ENCODE assay signal across 31 cellular contexts in genomic region chr17:41483991-41484826, GRCh38. TPM values are rescaled to one million over a fixed set of nuclear protein-coding genes. Genes with fewer than 3 reads are reported as not detected.
DNase-seq lines count a peak whose midpoint lies in the region; ATAC-seq, FAIRE-seq and TF ChIP-seq lines count a peak whose summit lies in the region.
"Had no signal": no experiment of that assay in that cellular context is flagged by ENCODE, and none has a peak within 500 bp of the region (broad histone marks: within the 10 kb centered on the region; RNA-seq: fewer than 3 reads in every experiment).

No MANE protein-coding gene starts in this region.

- BruUV-seq in K562 (replicated peaks; lab: Mats Ljungman, UMichigan): no TSS peak

- H3K18ac ChIP-seq in mesendoderm (ENCODE audit: low read length): no peak overlapping the region
- H3K18ac ChIP-seq in neuronal stem cell (ENCODE audit: low read length): no peak overlapping the region

- H2BK12ac ChIP-seq in neuronal stem cell (ENCODE audit: low read length): no peak overlapping the region

- peaks cover 10 to 49% of the 10 kb centered on the region in 2 experiments; a peak in 3 of 5 replicates for H3K27me3 ChIP-seq in K562 (ENCODE audit: control insufficient read depth in 2 of 2, insufficient read depth in 2 of 2, low read length in 2 of 2)
- H3K27me3 ChIP-seq in mesendoderm (ENCODE audit: insufficient read depth, low read length, poor library complexity): no peaks in the 10 kb centered on the region
- peaks cover 0 to 17% (median 0%) of the 10 kb centered on the region in 3 experiments for H3K27me3 ChIP-seq in neuronal stem cell (ENCODE audit: control insufficient read depth in 3 of 3, insufficient read depth in 3 of 3, low read depth in 1 of 3, low read length in 3 of 3)
- H3K27me3 ChIP-seq: BLaER1, body of pancreas, gastrocnemius medialis had no signal

- CTCF ChIA-PET in K562 (lab: Yijun Ruan, JAX; ENCODE audit: low intra/inter-chr PET ratio): interaction anchor here (0.8 kb wide), 1 partner anchor 65 kb away, joined by 3 read pairs; no protein-coding TSS in a partner anchor

- H2BK120ac ChIP-seq in mesendoderm (ENCODE audit: low read depth, low read length) (no peak overlapping the region), neuronal stem cell (ENCODE audit: low read depth, low read length) (no peak overlapping the region)

- no peak for TF ChIP-seq EP300 in K562 (IDR thresholded peaks at IDR 0.05; ENCODE audit: low read length)

- FAIRE-seq in K562 (lab: Jason Lieb, UNC): peak; percentile 72
- FAIRE-seq: GM12891, keratinocyte had no signal

- DNase-seq in A172 (ENCODE audit: low spot score): peak; percentile 85
- DNase-seq in LNCaP clone FGC (ENCODE audit: low read depth): peak; percentile 33
- peak in 3 of 4 experiments; percentile 20 to 30 (median 23) for DNase-seq in K562 (ENCODE audit: extremely low read depth in 1 of 4, low spot score in 3 of 4)
- peak; percentile 48 for DNase-seq in mesendoderm
- no peak for DNase-seq in neuronal stem cell (ENCODE audit: low spot score)
- DNase-seq in SHP77 (lab: John Stamatoyannopoulos, UW): no peak
- no peak for DNase-seq in HK-2 (ENCODE audit: unreplicated experiment)
- DNase-seq: activated CD4-positive, alpha-beta T cell treated with anti-CD3 and anti-CD28 coated beads for 1 hour; activated CD8-positive, alpha-beta T cell treated with anti-CD3 and anti-CD28 coated beads, Interleukin-2, amount 10 ng/mL, durations not matched to agents 7 days and 5 days; activated T-cell treated with anti-CD3 and anti-CD28 coated beads for 4 hours; body of pancreas; COR-L47; DND-41; effector CD8-positive, alpha-beta T cell; gastrocnemius medialis; Karpas-422; NCI-H1105; NCI-H2081; psoas muscle; SIG-M5; T-cell; upper lobe of right lung had no signal

- ATAC-seq in K562: peak; percentile 47
- no peak for ATAC-seq in HG03520 (IDR thresholded peaks at IDR 0.05; ENCODE audit: unreplicated experiment)
- ATAC-seq: activated CD8-positive, alpha-beta T cell treated with anti-CD3 and anti-CD28 coated beads, Interleukin-2, amount 10 ng/mL, durations not matched to agents 7 days and 5 days; body of pancreas; esophagus mucosa; gastrocnemius medialis; T-cell; upper lobe of right lung had no signal

- H3K9me1 ChIP-seq in K562 (ENCODE audit: control insufficient read depth, insufficient read depth, low read length): no peaks in the 10 kb centered on the region

- H3K4me1 ChIP-seq in K562 (replicated peaks in 1 of 2; ENCODE audit: control insufficient read depth in 2 of 2, insufficient read depth in 2 of 2, low read length in 2 of 2): peaks cover 9 to 19% of the 10 kb centered on the region in 2 experiments; a peak in 4 of 5 replicates
- peaks cover 7% of the 10 kb centered on the region for H3K4me1 ChIP-seq in mesendoderm (ENCODE audit: control insufficient read depth, low read depth, low read length)
- H3K4me1 ChIP-seq in neuronal stem cell (ENCODE audit: control insufficient read depth in 2 of 2, insufficient read depth in 1 of 2, low read depth in 1 of 2, low read length in 2 of 2): peaks cover 0 to 5% of the 10 kb centered on the region in 2 donors
- H3K4me1 ChIP-seq: body of pancreas, gastrocnemius medialis, psoas muscle, upper lobe of right lung had no signal

- H2BK5ac ChIP-seq in mesendoderm (ENCODE audit: low read length) (no peak overlapping the region), neuronal stem cell (ENCODE audit: low read length) (no peak overlapping the region)

- TF ChIP-seq CTCF in LNCaP clone FGC (IDR thresholded peaks at IDR 0.05; ENCODE audit: control insufficient read depth, extremely low read depth, insufficient read depth) (no peak), K562 (IDR thresholded peaks at IDR 0.05 in 2 of 3, conservative IDR thresholded peaks at IDR 0.05 in 1 of 3; ENCODE audit: insufficient read depth in 2 of 3, low read depth in 1 of 3, low read length in 3 of 3) (no peak)

- H3K9ac ChIP-seq in K562 (ENCODE audit: insufficient read depth in 1 of 2, low read depth in 2 of 2, low read length in 2 of 2): peak overlapping the region in 1 of 2 experiments; percentile 54; a peak in 2 of 4 replicates
- no peak overlapping the region for H3K9ac ChIP-seq in mesendoderm (ENCODE audit: low read length)
- no peak overlapping the region for H3K9ac ChIP-seq in neuronal stem cell (ENCODE audit: low read depth, low read length, poor library complexity)
- H3K9ac ChIP-seq: BLaER1 had no signal

- WGBS in K562 (ENCODE audit: insufficient coverage, low coverage, missing lambda C conversion rate): under 1% methylated on average over 7 of the region's 7 CpGs
- WGBS in mesendoderm (ENCODE audit: extremely low coverage, insufficient coverage, low lambda C conversion rate): no CpG with 5 or more reads among the region's 7 CpGs
- WGBS in neuronal stem cell (ENCODE audit: extremely low coverage in 2 of 2, insufficient read length in 2 of 2, insufficient replicate concordance in 1 of 2), 2 donors: no CpG with 5 or more reads among the region's 7 CpGs

- POLR2A ChIA-PET in K562 (lab: Yijun Ruan, JAX): interaction anchor here (1.0 to 2.3 kb wide), 3 partner anchors 21 to 65 kb away, joined by 3 to 6 read pairs (median 4); partner anchors contain the start of gene KRT19

- H3K4me2 ChIP-seq in K562 (ENCODE audit: insufficient read depth, low read length): no peak overlapping the region
- H3K4me2 ChIP-seq in mesendoderm (ENCODE audit: low read length): no peak overlapping the region
- H3K4me2 ChIP-seq in neuronal stem cell (ENCODE audit: insufficient read depth, low read length, poor library complexity, severe bottlenecking): no peak overlapping the region
- H3K4me2 ChIP-seq: BLaER1 had no signal

- intact Hi-C loops in K562 (cut with micrococcal nuclease): loop anchor here (10.0 kb wide), 1 partner anchor 181 kb away; no protein-coding TSS in a partner anchor

- H3K4ac ChIP-seq in mesendoderm (ENCODE audit: low read depth, low read length) (no peak overlapping the region), neuronal stem cell (ENCODE audit: low read length) (no peak overlapping the region)

- H3K36me3 ChIP-seq in K562 (ENCODE audit: control insufficient read depth, insufficient read depth, low read length): no peaks in the 10 kb centered on the region
- no peaks in the 10 kb centered on the region for H3K36me3 ChIP-seq in mesendoderm (ENCODE audit: control insufficient read depth, insufficient read depth, low read length)
- no peaks in the 10 kb centered on the region for H3K36me3 ChIP-seq in neuronal stem cell (replicated peaks in 1 of 2; ENCODE audit: control insufficient read depth in 2 of 2, insufficient read depth in 2 of 2, low read length in 2 of 2)
- H3K36me3 ChIP-seq: BLaER1, gastrocnemius medialis, upper lobe of right lung had no signal

- peak overlapping the region; percentile 37 for H3K56ac ChIP-seq in mesendoderm (ENCODE audit: low read length)

- no peak overlapping the region for H3K23ac ChIP-seq in mesendoderm (ENCODE audit: low read length)
- no peak overlapping the region for H3K23ac ChIP-seq in neuronal stem cell (ENCODE audit: low read depth, low read length, poor library complexity)

- H3K27ac ChIP-seq in K562 (ENCODE audit: extremely low read depth, low read depth, low read length) (no peak overlapping the region), mesendoderm (ENCODE audit: low read depth, low read length) (no peak overlapping the region), neuronal stem cell (replicated peaks; ENCODE audit: low read length) (no peak overlapping the region)
- H3K27ac ChIP-seq: BLaER1, body of pancreas, gastrocnemius medialis, psoas muscle, upper lobe of right lung had no signal

- H4K91ac ChIP-seq in neuronal stem cell (ENCODE audit: low read depth, low read length, poor library complexity): no peak overlapping the region

- no peak for TF ChIP-seq POLR2A in K562 (conservative IDR thresholded peaks at IDR 0.05)

- H2BK15ac ChIP-seq in mesendoderm (replicated peaks; ENCODE audit: low read depth) (no peak overlapping the region), neuronal stem cell (ENCODE audit: low read length) (no peak overlapping the region)

- H4K5ac ChIP-seq in mesendoderm (ENCODE audit: low read length): no peak overlapping the region

- no peak overlapping the region for H2AK5ac ChIP-seq in mesendoderm (ENCODE audit: low read length)
- H2AK5ac ChIP-seq in neuronal stem cell (ENCODE audit: low read depth, low read length): no peak overlapping the region

- peaks cover 12% of the 10 kb centered on the region for H4K20me1 ChIP-seq in K562 (replicated peaks; ENCODE audit: control insufficient read depth, insufficient read depth, low read length)
- H4K20me1 ChIP-seq: BLaER1 had no signal

- H4K8ac ChIP-seq in mesendoderm (ENCODE audit: low read depth, low read length) (no peak overlapping the region), neuronal stem cell (ENCODE audit: low read depth, low read length) (no peak overlapping the region)

- no peaks in the 10 kb centered on the region for H3K79me1 ChIP-seq in mesendoderm (ENCODE audit: low read length)
- no peaks in the 10 kb centered on the region for H3K79me1 ChIP-seq in neuronal stem cell (ENCODE audit: low read depth, low read length)

- H3K79me2 ChIP-seq in K562 (ENCODE audit: control insufficient read depth, insufficient read depth, low read length) (no peaks in the 10 kb centered on the region), mesendoderm (ENCODE audit: control insufficient read depth, insufficient read depth, low read length) (no peaks in the 10 kb centered on the region)

- no peak overlapping the region for H3K14ac ChIP-seq in neuronal stem cell (ENCODE audit: low read length)

- TF ChIP-seq RAD21 in K562 (CRISPR knock-in tag; conservative IDR thresholded peaks at IDR 0.05 in 1 of 2, IDR thresholded peaks at IDR 0.05 in 1 of 2): no peak

- in situ Hi-C loops in K562 (cut with MboI): no loop called here

- H3K4me3 ChIP-seq in LNCaP clone FGC (ENCODE audit: low read depth, low read length): no peak overlapping the region
- no peak overlapping the region for H3K4me3 ChIP-seq in K562
- no peak overlapping the region for H3K4me3 ChIP-seq in mesendoderm (ENCODE audit: low read length)
- no peak overlapping the region for H3K4me3 ChIP-seq in neuronal stem cell (ENCODE audit: low read length in 2 of 2)
- H3K4me3 ChIP-seq: BLaER1, body of pancreas, gastrocnemius medialis, lung, psoas muscle, upper lobe of right lung had no signal

- no peak overlapping the region for H2AFZ ChIP-seq in K562 (ENCODE audit: low read depth, low read length)
- H2AFZ ChIP-seq in neuronal stem cell (ENCODE audit: low read length): no peak overlapping the region

- H3K9me3 ChIP-seq in K562 (replicated peaks; ENCODE audit: control insufficient read depth, insufficient read depth, low read depth, low read length) (no peaks in the 10 kb centered on the region), neuronal stem cell (replicated peaks in 1 of 2; ENCODE audit: control insufficient read depth in 2 of 2, insufficient read depth in 1 of 2, low read depth in 1 of 2, low read length in 2 of 2) (no peaks in the 10 kb centered on the region)
- H3K9me3 ChIP-seq: BLaER1, body of pancreas, gastrocnemius medialis, psoas muscle, upper lobe of right lung had no signal

RNA-seq across cellular contexts. Expression of gene KRT35, which starts 3.3 kb away (rescaled TPM):
- total RNA-seq in A172 (2014; rRNA removed; shearing (Covaris generic)): not detected in 2 replicates
- total RNA-seq in K562 (2011; cell fraction: chromatin; rRNA removed; ENCODE audit: low replicate concordance): not detected in 2 replicates
- total RNA-seq in K562 (2011; cell fraction: nucleolus; rRNA removed): not detected in 2 replicates
- not detected in 2 replicates for total RNA-seq in K562 (2011; cell fraction: nucleoplasm; rRNA removed)
- total RNA-seq in K562 (2014; rRNA removed): not detected in 2 replicates
- not detected in 2 replicates for total RNA-seq in K562 (2014; rRNA removed; fragmentation: Illumina TruSeq; extraction: Trizol)
- not detected in 2 replicates for total RNA-seq in K562 (2015; rRNA removed; fragmentation: Illumina TruSeq; extraction: Trizol)
- total RNA-seq in K562 (2021): not detected in 2 replicates
- not detected in 2 replicates for polyA plus RNA-seq in K562 (2011; rRNA removed)
- polyA plus RNA-seq in K562 (2011; cell fraction: cytosol; rRNA removed): not detected in 2 replicates
- not detected in 2 replicates for polyA plus RNA-seq in K562 (2011; cell fraction: nucleus; rRNA removed)
- polyA plus RNA-seq in K562 (2012): not detected in 2 replicates
- not detected in 2 replicates for polyA plus RNA-seq in K562 (2014; fragmentation: Illumina TruSeq; extraction: Trizol)
- not detected for polyA plus RNA-seq in K562 (2014; fragmentation: Nextera tagmentation; extraction: Ambion mirVana)
- not detected in 2 replicates for polyA plus RNA-seq in K562 (2014; rRNA removed)
- polyA minus RNA-seq in K562 (2011; rRNA and poly(A)+ RNA removed): not detected in 2 replicates
- polyA minus RNA-seq in K562 (2011; cell fraction: cytosol; rRNA and poly(A)+ RNA removed): not detected in 2 replicates
- polyA minus RNA-seq in K562 (2011; cell fraction: nucleus; rRNA and poly(A)+ RNA removed): not detected in 2 replicates
- polyA plus RNA-seq in mesendoderm (2013, experiment 1 of 2): not detected
- not detected for polyA plus RNA-seq in mesendoderm (2013, experiment 2 of 2)
- polyA plus RNA-seq in neuronal stem cell (2013, experiment 1 of 2): not detected
- polyA plus RNA-seq in neuronal stem cell (2013, experiment 2 of 2): not detected
- total RNA-seq: activated CD8-positive, alpha-beta T cell treated with anti-CD3 and anti-CD28 coated beads, Interleukin-2, amount 10 ng/mL, durations not matched to agents 7 days and 5 days; body of pancreas; chondrocyte; esophagus mucosa; gastrocnemius medialis; H4; lung; psoas muscle; subcutaneous adipose tissue; T-cell; upper lobe of right lung had no signal
- polyA plus RNA-seq: keratinocyte, lung, psoas muscle had no signal

RNA-seq across cellular contexts. Expression of gene KRT36, which starts 5.5 kb away (rescaled TPM):
- 0.05 TPM in 1 of 2 replicates, not detected in the other for total RNA-seq in A172 (2014; rRNA removed; shearing (Covaris generic))
- not detected in 2 replicates for total RNA-seq in K562 (2011; cell fraction: chromatin; rRNA removed; ENCODE audit: low replicate concordance)
- total RNA-seq in K562 (2011; cell fraction: nucleolus; rRNA removed): not detected in 2 replicates
- total RNA-seq in K562 (2011; cell fraction: nucleoplasm; rRNA removed): not detected in 2 replicates
- total RNA-seq in K562 (2014; rRNA removed) (not detected in 2 replicates), K562 (2014; rRNA removed; fragmentation: Illumina TruSeq; extraction: Trizol) (not detected in 2 replicates), K562 (2015; rRNA removed; fragmentation: Illumina TruSeq; extraction: Trizol) (not detected in 2 replicates), K562 (2021) (not detected in 2 replicates)
- polyA plus RNA-seq in K562 (2011; rRNA removed) (0.04 TPM in 2 replicates), K562 (2014; fragmentation: Illumina TruSeq; extraction: Trizol) (not detected in 2 replicates), K562 (2014; fragmentation: Nextera tagmentation; extraction: Ambion mirVana) (not detected), K562 (2014; rRNA removed) (not detected in 2 replicates)
- polyA plus RNA-seq in K562 (2011; cell fraction: cytosol; rRNA removed): 0.03 and 0.06 TPM in 2 replicates
- 0.20 TPM in 1 of 2 replicates, not detected in the other for polyA plus RNA-seq in K562 (2011; cell fraction: nucleus; rRNA removed)
- not detected in 2 replicates for polyA plus RNA-seq in K562 (2012)
- not detected in 2 replicates for polyA minus RNA-seq in K562 (2011; rRNA and poly(A)+ RNA removed)
- not detected in 2 replicates for polyA minus RNA-seq in K562 (2011; cell fraction: cytosol; rRNA and poly(A)+ RNA removed)
- polyA minus RNA-seq in K562 (2011; cell fraction: nucleus; rRNA and poly(A)+ RNA removed): not detected in 2 replicates
- polyA plus RNA-seq in mesendoderm (2013, experiment 1 of 2): not detected
- not detected for polyA plus RNA-seq in mesendoderm (2013, experiment 2 of 2)
- polyA plus RNA-seq in neuronal stem cell (2013, experiment 1 of 2): not detected
- polyA plus RNA-seq in neuronal stem cell (2013, experiment 2 of 2): not detected
- total RNA-seq: activated CD8-positive, alpha-beta T cell treated with anti-CD3 and anti-CD28 coated beads, Interleukin-2, amount 10 ng/mL, durations not matched to agents 7 days and 5 days; body of pancreas; chondrocyte; esophagus mucosa; gastrocnemius medialis; H4; lung; psoas muscle; subcutaneous adipose tissue; T-cell; upper lobe of right lung had no signal
- polyA plus RNA-seq: keratinocyte had no signal

RNA-seq across cellular contexts. Expression of gene KRT32, which starts 17.0 kb away (rescaled TPM):
- 0.12 TPM in 1 of 2 replicates, not detected in the other for total RNA-seq in A172 (2014; rRNA removed; shearing (Covaris generic))
- total RNA-seq in K562 (2011; cell fraction: chromatin; rRNA removed; ENCODE audit: low replicate concordance): not detected in 2 replicates
- total RNA-seq in K562 (2011; cell fraction: nucleolus; rRNA removed): not detected in 2 replicates
- total RNA-seq in K562 (2011; cell fraction: nucleoplasm; rRNA removed): not detected in 2 replicates
- not detected in 2 replicates for total RNA-seq in K562 (2014; rRNA removed)
- not detected in 2 replicates for total RNA-seq in K562 (2014; rRNA removed; fragmentation: Illumina TruSeq; extraction: Trizol)
- not detected in 2 replicates for total RNA-seq in K562 (2015; rRNA removed; fragmentation: Illumina TruSeq; extraction: Trizol)
- total RNA-seq in K562 (2021): not detected in 2 replicates
- polyA plus RNA-seq in K562 (2011; rRNA removed): not detected in 2 replicates
- not detected in 2 replicates for polyA plus RNA-seq in K562 (2011; cell fraction: cytosol; rRNA removed)
- not detected in 2 replicates for polyA plus RNA-seq in K562 (2011; cell fraction: nucleus; rRNA removed)
- polyA plus RNA-seq in K562 (2012): not detected in 2 replicates
- not detected in 2 replicates for polyA plus RNA-seq in K562 (2014; fragmentation: Illumina TruSeq; extraction: Trizol)
- polyA plus RNA-seq in K562 (2014; fragmentation: Nextera tagmentation; extraction: Ambion mirVana): not detected
- not detected in 2 replicates for polyA plus RNA-seq in K562 (2014; rRNA removed)
- polyA minus RNA-seq in K562 (2011; rRNA and poly(A)+ RNA removed): not detected in 2 replicates
- not detected in 2 replicates for polyA minus RNA-seq in K562 (2011; cell fraction: cytosol; rRNA and poly(A)+ RNA removed)
- not detected in 2 replicates for polyA minus RNA-seq in K562 (2011; cell fraction: nucleus; rRNA and poly(A)+ RNA removed)
- polyA plus RNA-seq in mesendoderm (2013, experiment 1 of 2): not detected
- not detected for polyA plus RNA-seq in mesendoderm (2013, experiment 2 of 2)
- polyA plus RNA-seq in neuronal stem cell (2013, experiment 1 of 2): not detected
- not detected for polyA plus RNA-seq in neuronal stem cell (2013, experiment 2 of 2)
- total RNA-seq: activated CD8-positive, alpha-beta T cell treated with anti-CD3 and anti-CD28 coated beads, Interleukin-2, amount 10 ng/mL, durations not matched to agents 7 days and 5 days; body of pancreas; chondrocyte; H4; lung; subcutaneous adipose tissue; T-cell; upper lobe of right lung had no signal
- polyA plus RNA-seq: keratinocyte, lung had no signal

RNA-seq across cellular contexts. Expression of gene KRT13, which starts 21.2 kb away (rescaled TPM):
- 2.7 and 2.8 TPM in 2 replicates for total RNA-seq in A172 (2014; rRNA removed; shearing (Covaris generic))
- 0.21 and 0.76 TPM in 2 replicates for total RNA-seq in K562 (2011; cell fraction: chromatin; rRNA removed; ENCODE audit: low replicate concordance)
- not detected in 2 replicates for total RNA-seq in K562 (2011; cell fraction: nucleolus; rRNA removed)
- not detected in 2 replicates for total RNA-seq in K562 (2011; cell fraction: nucleoplasm; rRNA removed)
- total RNA-seq in K562 (2014; rRNA removed) (1.1 TPM in 1 of 2 replicates, not detected in the other), K562 (2014; rRNA removed; fragmentation: Illumina TruSeq; extraction: Trizol) (not detected in 2 replicates), K562 (2015; rRNA removed; fragmentation: Illumina TruSeq; extraction: Trizol) (0.11 TPM in 1 of 2 replicates, not detected in the other), K562 (2021) (0.22 TPM in 1 of 2 replicates, not detected in the other)
- polyA plus RNA-seq in K562 (2011; rRNA removed) (0.16 and 0.26 TPM in 2 replicates), K562 (2014; fragmentation: Illumina TruSeq; extraction: Trizol) (0.30 TPM in 1 of 2 replicates, not detected in the other), K562 (2014; fragmentation: Nextera tagmentation; extraction: Ambion mirVana) (under 1 TPM in 1 of 2 experiments, not detected in 1; 0.13 TPM), K562 (2014; rRNA removed) (0.28 TPM in 1 of 2 replicates, not detected in the other)
- polyA plus RNA-seq in K562 (2011; cell fraction: cytosol; rRNA removed): 0.48 and 0.58 TPM in 2 replicates
- 0.93 and 3.3 TPM in 2 replicates for polyA plus RNA-seq in K562 (2011; cell fraction: nucleus; rRNA removed)
- 0.17 and 0.36 TPM in 2 replicates for polyA plus RNA-seq in K562 (2012)
- 0.15 and 0.28 TPM in 2 replicates for polyA minus RNA-seq in K562 (2011; rRNA and poly(A)+ RNA removed)
- polyA minus RNA-seq in K562 (2011; cell fraction: cytosol; rRNA and poly(A)+ RNA removed): not detected in 2 replicates
- 0.22 and 0.54 TPM in 2 replicates for polyA minus RNA-seq in K562 (2011; cell fraction: nucleus; rRNA and poly(A)+ RNA removed)
- polyA plus RNA-seq in mesendoderm (2013, experiment 1 of 2): not detected
- polyA plus RNA-seq in mesendoderm (2013, experiment 2 of 2): not detected
- 0.01 TPM for polyA plus RNA-seq in neuronal stem cell (2013, experiment 1 of 2)
- not detected for polyA plus RNA-seq in neuronal stem cell (2013, experiment 2 of 2)
- total RNA-seq: activated CD8-positive, alpha-beta T cell treated with anti-CD3 and anti-CD28 coated beads, Interleukin-2, amount 10 ng/mL, durations not matched to agents 7 days and 5 days; body of pancreas; chondrocyte; gastrocnemius medialis; H4; subcutaneous adipose tissue; T-cell had no signal

RNA-seq across cellular contexts. Expression of gene KRT15, which starts 34.5 kb away (rescaled TPM):
- 29.8 and 31.9 TPM in 2 replicates for total RNA-seq in A172 (2014; rRNA removed; shearing (Covaris generic))
- 2.1 and 4.1 TPM in 2 replicates for total RNA-seq in K562 (2011; cell fraction: chromatin; rRNA removed; ENCODE audit: low replicate concordance)
- total RNA-seq in K562 (2011; cell fraction: nucleolus; rRNA removed): 1.6 and 2.8 TPM in 2 replicates
- 1.2 and 3.0 TPM in 2 replicates for total RNA-seq in K562 (2011; cell fraction: nucleoplasm; rRNA removed)
- total RNA-seq in K562 (2014; rRNA removed): 0.37 and 2.4 TPM in 2 replicates
- 0.44 and 0.89 TPM in 2 replicates for total RNA-seq in K562 (2014; rRNA removed; fragmentation: Illumina TruSeq; extraction: Trizol)
- total RNA-seq in K562 (2015; rRNA removed; fragmentation: Illumina TruSeq; extraction: Trizol): 0.29 and 0.68 TPM in 2 replicates
- total RNA-seq in K562 (2021): 0.34 and 0.95 TPM in 2 replicates
- polyA plus RNA-seq in K562 (2011; rRNA removed): 2.1 and 4.4 TPM in 2 replicates
- 1.7 and 2.4 TPM in 2 replicates for polyA plus RNA-seq in K562 (2011; cell fraction: cytosol; rRNA removed)
- polyA plus RNA-seq in K562 (2011; cell fraction: nucleus; rRNA removed): 1.9 and 8.5 TPM in 2 replicates
- polyA plus RNA-seq in K562 (2012): 1.1 and 1.4 TPM in 2 replicates
- 0.49 and 1.1 TPM in 2 replicates for polyA plus RNA-seq in K562 (2014; fragmentation: Illumina TruSeq; extraction: Trizol)
- under 1 TPM; 0.28 to 0.60 TPM for polyA plus RNA-seq in K562 (2014; fragmentation: Nextera tagmentation; extraction: Ambion mirVana)
- 0.56 and 2.0 TPM in 2 replicates for polyA plus RNA-seq in K562 (2014; rRNA removed)
- polyA minus RNA-seq in K562 (2011; rRNA and poly(A)+ RNA removed): 0.39 and 1.2 TPM in 2 replicates
- not detected in 2 replicates for polyA minus RNA-seq in K562 (2011; cell fraction: cytosol; rRNA and poly(A)+ RNA removed)
- polyA minus RNA-seq in K562 (2011; cell fraction: nucleus; rRNA and poly(A)+ RNA removed): 0.67 and 1.1 TPM in 2 replicates
- 0.15 TPM for polyA plus RNA-seq in mesendoderm (2013, experiment 1 of 2)
- 0.21 TPM for polyA plus RNA-seq in mesendoderm (2013, experiment 2 of 2)
- polyA plus RNA-seq in neuronal stem cell (2013, experiment 1 of 2): 0.01 TPM
- polyA plus RNA-seq in neuronal stem cell (2013, experiment 2 of 2): 0.01 TPM
- total RNA-seq: activated CD8-positive, alpha-beta T cell treated with anti-CD3 and anti-CD28 coated beads, Interleukin-2, amount 10 ng/mL, durations not matched to agents 7 days and 5 days; chondrocyte; gastrocnemius medialis; subcutaneous adipose tissue had no signal

Comparison
In these comparisons a context has a peak if more than half of its experiments do, and no peak if none do; other contexts are left out.
1. DNase-seq: peak in A172 (single experiment), LNCaP clone FGC (single experiment), K562 (3 of 4) and mesendoderm (single experiment); none in neuronal stem cell (single experiment), SHP77 (0 of 2) and HK-2 (single experiment).